8 cellular contexts compared by ENCODE assay signal in the genomic region with DNA sequence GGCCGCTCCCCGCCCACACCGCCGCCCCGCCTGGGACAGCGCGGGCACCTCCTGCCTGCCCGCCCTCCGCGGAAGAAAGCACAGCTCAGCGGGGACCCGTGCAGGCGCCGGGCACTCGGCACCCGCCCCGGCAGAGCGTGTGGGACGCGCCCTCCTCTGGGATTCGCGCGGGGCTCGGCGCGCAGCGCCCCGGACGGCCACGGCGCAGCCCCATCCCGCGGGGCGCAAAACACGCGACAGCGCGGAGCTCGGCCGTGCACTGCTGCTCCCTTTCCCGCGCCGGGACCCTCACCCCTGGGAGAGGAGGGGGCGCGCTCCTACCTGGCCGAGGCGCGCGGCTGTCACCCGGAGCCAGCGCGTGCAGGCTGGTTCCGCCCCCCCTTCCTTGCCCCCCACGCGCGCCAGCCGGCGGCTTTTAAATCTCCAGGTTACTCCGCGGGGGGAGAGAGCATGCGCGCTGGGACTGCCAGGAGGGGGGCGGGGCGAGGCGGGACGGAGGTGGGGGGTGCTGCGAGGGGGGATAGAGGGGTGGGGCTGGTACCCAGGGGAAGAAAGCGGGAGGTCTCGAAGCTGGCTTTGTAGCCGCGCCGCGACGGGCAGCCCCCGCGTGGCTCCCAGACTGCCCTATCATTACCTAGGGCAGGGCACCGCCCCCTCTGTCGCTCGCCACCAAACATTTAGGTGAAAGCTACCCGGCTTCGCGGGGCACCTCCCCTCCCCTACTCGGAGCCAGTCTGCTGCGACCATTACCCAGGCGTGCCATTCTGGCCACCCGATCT. TPM values are rescaled to one million over a fixed set of nuclear protein-coding genes. Genes with fewer than 3 reads are reported as not detected.
DNase-seq lines count a peak whose midpoint lies in the region; ATAC-seq and TF ChIP-seq lines count a peak whose summit lies in the region.

A gene with protein sequence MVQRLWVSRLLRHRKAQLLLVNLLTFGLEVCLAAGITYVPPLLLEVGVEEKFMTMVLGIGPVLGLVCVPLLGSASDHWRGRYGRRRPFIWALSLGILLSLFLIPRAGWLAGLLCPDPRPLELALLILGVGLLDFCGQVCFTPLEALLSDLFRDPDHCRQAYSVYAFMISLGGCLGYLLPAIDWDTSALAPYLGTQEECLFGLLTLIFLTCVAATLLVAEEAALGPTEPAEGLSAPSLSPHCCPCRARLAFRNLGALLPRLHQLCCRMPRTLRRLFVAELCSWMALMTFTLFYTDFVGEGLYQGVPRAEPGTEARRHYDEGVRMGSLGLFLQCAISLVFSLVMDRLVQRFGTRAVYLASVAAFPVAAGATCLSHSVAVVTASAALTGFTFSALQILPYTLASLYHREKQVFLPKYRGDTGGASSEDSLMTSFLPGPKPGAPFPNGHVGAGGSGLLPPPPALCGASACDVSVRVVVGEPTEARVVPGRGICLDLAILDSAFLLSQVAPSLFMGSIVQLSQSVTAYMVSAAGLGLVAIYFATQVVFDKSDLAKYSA (minus strand): TSS at position 437 of the 779 bp plus-strand sequence. CDS start 15,853 bp downstream, outside the sequence.

- POLR2A ChIA-PET in A673 (lab: Charles Lee; ENCODE audit: low non-redundant PET), result interaction anchor here (0.6 kb wide), 1 partner anchor 13 kb away, joined by 3 read pairs; no protein-coding TSS in a partner anchor

- CTCF ChIA-PET in A673 (lab: Charles Lee), result interaction anchor here (0.6 to 1.0 kb wide), 4 partner anchors 21 to 999 kb away, joined by 3 to 6 read pairs (median 4); no protein-coding TSS in a partner anchor

- peak within 1 kb of the TSS; percentile 74 for H3K4me3 Mint-ChIP-seq in activated naive CD8-positive, alpha-beta T cell treated with anti-CD3 and anti-CD28 coated beads for 36 hours

- intact Hi-C loops in A673 (cut with micrococcal nuclease; ENCODE audit: unreplicated experiment), result no loop called here
- intact Hi-C loops in left ventricle myocardium superior (cut with micrococcal nuclease), result no loop called here

- H3K4me3 ChIP-seq in A673 (ENCODE audit: low read depth, low read length, poor library complexity, severe bottlenecking) (peak within 1 kb of the TSS; percentile 61), retinal pigment epithelial cell (ENCODE audit: low read length) (peak within 1 kb of the TSS; percentile 53)

- H3K36me3 Mint-ChIP-seq in activated naive CD8-positive, alpha-beta T cell treated with anti-CD3 and anti-CD28 coated beads for 36 hours, result no peaks in the 10 kb centered on the region

- peaks cover 15% of the 10 kb centered on the region for H3K4me1 ChIP-seq in A673 (ENCODE audit: insufficient read depth, low read length, poor library complexity, severe bottlenecking)

- DNase-seq in A673 (ENCODE audit: low spot score) (peak; percentile 66), NOMO-1 treated with DMSO at 0.1 percent for 48 hours (lab: John Stamatoyannopoulos, UW; ENCODE audit: unreplicated experiment) (peak; percentile 21), left ventricle myocardium superior (peak; percentile 62), retinal pigment epithelial cell (ENCODE audit: low read depth) (no peak), AML-193 (lab: John Stamatoyannopoulos, UW) (no peak)
- peak; percentile 52 for DNase-seq in activated naive CD8-positive, alpha-beta T cell treated with anti-CD3 and anti-CD28 coated beads for 36 hours

- H3K9me3 ChIP-seq in A673 (ENCODE audit: low read depth, low read length, poor library complexity, severe bottlenecking), result no peaks in the 10 kb centered on the region

- H3K27me3 Mint-ChIP-seq in activated naive CD8-positive, alpha-beta T cell treated with anti-CD3 and anti-CD28 coated beads for 36 hours, result peaks cover 18% of the 10 kb centered on the region

- peaks cover 7% of the 10 kb centered on the region for H3K4me1 Mint-ChIP-seq in activated naive CD8-positive, alpha-beta T cell treated with anti-CD3 and anti-CD28 coated beads for 36 hours

- ATAC-seq in GM18868 (IDR thresholded peaks at IDR 0.05; ENCODE audit: unreplicated experiment), result peak; percentile 59
- peak; percentile 74 for ATAC-seq in left ventricle myocardium superior
- no peak for ATAC-seq in GM18520 (IDR thresholded peaks at IDR 0.05; ENCODE audit: unreplicated experiment)

- H3K9me3 Mint-ChIP-seq in activated naive CD8-positive, alpha-beta T cell treated with anti-CD3 and anti-CD28 coated beads for 36 hours, result no peaks in the 10 kb centered on the region

- H3K27ac ChIP-seq in A673 (ENCODE audit: low read depth, low read length, poor library complexity, severe bottlenecking), result no peak within 1 kb of the TSS

- TF ChIP-seq CTCF in A673 (conservative IDR thresholded peaks at IDR 0.05; ENCODE audit: low read depth, low read length) (no peak), retinal pigment epithelial cell (conservative IDR thresholded peaks at IDR 0.05; ENCODE audit: low read depth, low read length) (no peak)

- H3K27ac Mint-ChIP-seq in activated naive CD8-positive, alpha-beta T cell treated with anti-CD3 and anti-CD28 coated beads for 36 hours, result no peak within 1 kb of the TSS

- BruUV-seq in A673 (replicated peaks; lab: Mats Ljungman, UMichigan), result no TSS peak

- no peaks in the 10 kb centered on the region for H3K36me3 ChIP-seq in A673 (ENCODE audit: insufficient read depth, low read length, poor library complexity, severe bottlenecking)

- no peaks in the 10 kb centered on the region for H3K27me3 ChIP-seq in A673 (replicated peaks; ENCODE audit: insufficient read depth, low read depth, low read length, poor library complexity)

RNA-seq across cellular contexts. Expression of the gene that starts here (rescaled TPM):
- 8.5 and 11.0 TPM in 2 replicates for total RNA-seq in A673 (2021)
- under 1 TPM; 0.44 to 0.45 TPM for total RNA-seq in activated naive CD8-positive, alpha-beta T cell treated with anti-CD3 and anti-CD28 coated beads for 36 hours
- total RNA-seq in left ventricle myocardium superior, result 6.6 TPM

Comparison
In these comparisons a context has a peak if more than half of its experiments do, and no peak if none do; other contexts are left out.
1. Peak in DNase-seq in activated naive CD8-positive, alpha-beta T cell treated with anti-CD3 and anti-CD28 coated beads for 36 hours; RNA of the gene not detected or under 1 TPM.
2. DNase-seq: peak in A673 (single experiment), NOMO-1 treated with DMSO at 0.1 percent for 48 hours (single experiment) and left ventricle myocardium superior (single experiment); none in retinal pigment epithelial cell (single experiment) and AML-193 (0 of 2).